In genomic region chr9:128066713-128067621, GRCh38 we compare ENCODE assay signal across 8 cellular contexts. TPM values are rescaled to one million over a fixed set of nuclear protein-coding genes. Genes with fewer than 3 reads are reported as not detected.
A peak's percentile ranks its signal among the peaks of the same experiment; 100 is the strongest.
DNase-seq lines count a peak whose midpoint lies in the region; ATAC-seq and TF ChIP-seq lines count a peak whose summit lies in the region.

A gene with protein sequence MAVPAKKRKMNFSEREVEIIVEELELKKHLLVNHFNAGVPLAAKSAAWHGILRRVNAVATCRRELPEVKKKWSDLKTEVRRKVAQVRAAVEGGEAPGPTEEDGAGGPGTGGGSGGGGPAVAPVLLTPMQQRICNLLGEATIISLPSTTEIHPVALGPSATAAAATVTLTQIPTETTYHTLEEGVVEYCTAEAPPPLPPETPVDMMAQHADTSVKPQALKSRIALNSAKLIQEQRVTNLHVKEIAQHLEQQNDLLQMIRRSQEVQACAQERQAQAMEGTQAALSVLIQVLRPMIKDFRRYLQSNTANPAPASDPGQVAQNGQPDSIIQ (minus strand): TSS chr9:128067320. CDS start chr9:128067101, 219 bp downstream.

- TF ChIP-seq POLR2A in heart left ventricle (IDR thresholded peaks at IDR 0.05) (peak in 1 of 2 donors; percentile 43), upper lobe of left lung (IDR thresholded peaks at IDR 0.05) (peak in 2 of 4 donors; percentile 38 to 65)

- H3K27me3 ChIP-seq in heart left ventricle = no peaks in the 10 kb centered on the region
- H3K27me3 ChIP-seq in upper lobe of left lung = no peaks in the 10 kb centered on the region

- no peaks in the 10 kb centered on the region for H3K27me3 Mint-ChIP-seq in T-cell

- H3K9me3 ChIP-seq in heart left ventricle (no peaks in the 10 kb centered on the region), upper lobe of left lung (no peaks in the 10 kb centered on the region)

- 31 to 36% (median 35%) methylated on average over 51 to 53 of the region's 53 CpGs for WGBS in adipose tissue, 3 donors
- 19 to 37% (median 35%) methylated on average over 40 to 53 of the region's 53 CpGs for WGBS in heart left ventricle, 4 donors
- 22 to 27% methylated on average over 43 to 45 of the region's 53 CpGs for WGBS in upper lobe of left lung, 2 donors

- H3K9me3 Mint-ChIP-seq in T-cell = no peaks in the 10 kb centered on the region

- POLR2A ChIA-PET in T-cell (lab: Charles Lee) = interaction anchor here (0.6 to 1.0 kb wide), 3 partner anchors 27 to 1375 kb away, joined by 3 to 4 read pairs (median 3); no protein-coding TSS in a partner anchor

- H3K4me3 ChIP-seq in GM12875 (ENCODE audit: low read depth, low read length) (peak within 1 kb of the TSS; percentile 87), heart left ventricle (peak within 1 kb of the TSS; percentile 66 to 96 (median 80)), upper lobe of left lung (peak within 1 kb of the TSS; percentile 85 to 97 (median 93))

- no peak for TF ChIP-seq EP300 in upper lobe of left lung (IDR thresholded peaks at IDR 0.05)

- intact Hi-C loops in heart left ventricle (cut with DNase I) = no loop called here

- ATAC-seq in HG02798 (IDR thresholded peaks at IDR 0.05; ENCODE audit: poor library complexity, unreplicated experiment) (peak; percentile 68), T-cell (replicated peaks in 1 of 4) (peak; percentile 72 to 76 (median 74)), heart left ventricle (peak; percentile 83 to 91 (median 87)), upper lobe of left lung (ENCODE audit: low FRiP score in 2 of 2) (peak; percentile 90 to 95)

- H3K4me1 ChIP-seq in heart left ventricle (peaks cover 6 to 70% (median 40%) of the 10 kb centered on the region in 12 donors), upper lobe of left lung (peaks cover 41 to 72% (median 63%) of the 10 kb centered on the region in 4 donors)

- H3K27ac Mint-ChIP-seq in T-cell = peak within 1 kb of the TSS in 1 of 2 donors; percentile 84

- peak; percentile 99 for DNase-seq in NCI-H1436 (lab: John Stamatoyannopoulos, UW)
- DNase-seq in T-cell = peak; percentile 89 to 98 (median 95)
- peak; percentile 97 to 98 (median 97) for DNase-seq in heart left ventricle
- DNase-seq in pons (ENCODE audit: low spot score) = peak; percentile 100
- peak; percentile 95 to 99 for DNase-seq in upper lobe of left lung

- H3K4me3 Mint-ChIP-seq in T-cell = peak within 1 kb of the TSS in 2 of 3 donors; percentile 74 to 97

- CTCF ChIA-PET in T-cell (lab: Charles Lee) = interaction anchor here in 1 of 2 donors (0.6 to 1.5 kb wide), 5 partner anchors 26 to 282 kb away, joined by 3 to 5 read pairs (median 3); no protein-coding TSS in a partner anchor

- H3K36me3 ChIP-seq in heart left ventricle = peaks cover 0 to 17% (median 12%) of the 10 kb centered on the region in 9 donors
- peaks cover 0 to 14% (median 8%) of the 10 kb centered on the region in 4 donors for H3K36me3 ChIP-seq in upper lobe of left lung

- H3K4me1 Mint-ChIP-seq in T-cell = peaks cover 34 to 68% (median 57%) of the 10 kb centered on the region in 3 donors

- peak within 1 kb of the TSS; percentile 94 for H3K27ac ChIP-seq in adipose tissue (ENCODE audit: low read depth, low read length)
- H3K27ac ChIP-seq in heart left ventricle = peak within 1 kb of the TSS; percentile 91 to 99 (median 98)
- peak within 1 kb of the TSS; percentile 94 to 98 (median 96) for H3K27ac ChIP-seq in upper lobe of left lung

- peaks cover 5% of the 10 kb centered on the region for H3K36me3 Mint-ChIP-seq in T-cell

- no peak for TF ChIP-seq CTCF in GM12875 (IDR thresholded peaks at IDR 0.05; ENCODE audit: borderline replicate concordance, insufficient read depth, low read depth, low read length)
- no peak for TF ChIP-seq CTCF in heart left ventricle (IDR thresholded peaks at IDR 0.05)
- TF ChIP-seq CTCF in upper lobe of left lung (IDR thresholded peaks at IDR 0.05) = peak in 1 of 6 experiments; percentile 10

RNA-seq across cellular contexts. Expression of the gene that starts here (rescaled TPM):
- 10 to 100 TPM; 11.6 to 14.9 (median 13.8) TPM for total RNA-seq in T-cell
- polyA plus RNA-seq in adipose tissue = 1 to 10 TPM; 4.8 to 6.6 (median 5.1) TPM
- 1 to 10 TPM; 3.5 to 8.9 (median 7.2) TPM for total RNA-seq in heart left ventricle
- polyA plus RNA-seq in heart left ventricle = 1 to 10 TPM; 4.0 to 5.0 TPM
- 10 to 100 TPM in 5 of 6 donors, 1 to 10 TPM in 1; 8.0 to 37.7 (median 13.0) TPM for total RNA-seq in upper lobe of left lung

Comparison
In these comparisons a context has a peak if more than half of its experiments do, and no peak if none do; other contexts are left out.
1. Peak in every context shown above with its lines: DNase-seq, ATAC-seq, H3K4me3 ChIP-seq and H3K27ac ChIP-seq.